Comparison of ENCODE assay signal across 8 cellular contexts in genomic region chr5:142323480-142324376, GRCh38. TPM values are rescaled to one million over a fixed set of nuclear protein-coding genes. Genes with fewer than 3 reads are reported as not detected.
A peak's percentile ranks its signal among the peaks of the same experiment; 100 is the strongest.
DNase-seq lines count a peak whose midpoint lies in the region; ATAC-seq and FAIRE-seq lines count a peak whose summit lies in the region.

No MANE protein-coding gene starts in this region.

- peak overlapping the region; percentile 91 to 95 for H3K27ac ChIP-seq in small intestine (ENCODE audit: low read depth in 1 of 2, low read length in 1 of 2)

- FAIRE-seq in small intestine (lab: Jason Lieb, UNC) = no peak

- no peaks in the 10 kb centered on the region for H3K9me3 ChIP-seq in small intestine (ENCODE audit: control insufficient read depth, low read depth)

- H3K27me3 ChIP-seq in small intestine (ENCODE audit: control insufficient read depth in 2 of 2, insufficient read depth in 2 of 2, low read length in 2 of 2) = peaks cover 0 to 4% of the 10 kb centered on the region in 2 donors

- peak overlapping the region; percentile 66 for H3K4me3 ChIP-seq in Jurkat, Clone E6-1 (ENCODE audit: low read length)
- H3K4me3 ChIP-seq in iPS-11a (ENCODE audit: low read depth, low read length) = peak overlapping the region; percentile 97
- H3K4me3 ChIP-seq in small intestine (ENCODE audit: low read depth in 1 of 2, low read length in 2 of 2) = peak overlapping the region; percentile 62 to 65

- WGBS in small intestine, 3 donors = 10 to 21% (median 20%) methylated on average over 35 of the region's 35 CpGs

- DNase-seq in AG08396 (ENCODE audit: low spot score) (peak; percentile 52), amniotic epithelial cell (ENCODE audit: low read depth) (peak; percentile 82), small intestine (peak; percentile 85), SHP77 treated with DMSO at 0.1 percent for 48 hours (lab: John Stamatoyannopoulos, UW) (no peak)
- DNase-seq in Jurkat, Clone E6-1 (ENCODE audit: low read depth, low spot score) = no peak

- H3K4me1 ChIP-seq in small intestine (ENCODE audit: control insufficient read depth in 2 of 2, insufficient read depth in 1 of 2, low read depth in 1 of 2, low read length in 1 of 2) = peaks cover 3 to 24% of the 10 kb centered on the region in 2 donors

- no peaks in the 10 kb centered on the region for H3K36me3 ChIP-seq in small intestine (ENCODE audit: control insufficient read depth in 2 of 2, insufficient read depth in 2 of 2, low read length in 2 of 2)

- ATAC-seq in GM21529 (IDR thresholded peaks at IDR 0.05; ENCODE audit: unreplicated experiment) (no peak), GM18909 (IDR thresholded peaks at IDR 0.05; ENCODE audit: poor library complexity, unreplicated experiment) (no peak)

RNA-seq across cellular contexts. Expression of gene SPRY4, which starts 1.1 kb away (rescaled TPM):
- polyA plus RNA-seq in Jurkat, Clone E6-1 (2012; ENCODE audit: insufficient read depth, insufficient read length) = 2.5 TPM
- 1 to 10 TPM; 1.4 to 7.9 (median 5.8) TPM for polyA plus RNA-seq in small intestine

Comparison
In these comparisons a context has a peak if more than half of its experiments do, and no peak if none do; other contexts are left out.
1. DNase-seq: peak in AG08396 (single experiment), amniotic epithelial cell (single experiment) and small intestine (single experiment); none in Jurkat, Clone E6-1 (single experiment) and SHP77 treated with DMSO at 0.1 percent for 48 hours (single experiment).
2. Peak in every context shown above with its lines, with median percentiles within 50 percentile points of each other: H3K4me3 ChIP-seq.